ENCODE assay signal across 17 cellular contexts in genomic region chr2:68216454-68217310, GRCh38. TPM values are rescaled to one million over a fixed set of nuclear protein-coding genes. Genes with fewer than 3 reads are reported as not detected.
A peak's percentile ranks its signal among the peaks of the same experiment; 100 is the strongest.
DNase-seq lines count a peak whose midpoint lies in the region; ATAC-seq and TF ChIP-seq lines count a peak whose summit lies in the region.
"Had no signal": no experiment of that assay in that cellular context is flagged by ENCODE, and none has a peak within 500 bp of the region (broad histone marks: within the 10 kb centered on the region; RNA-seq: fewer than 3 reads in every experiment).

No MANE protein-coding gene starts in this region.

- peak overlapping the region in 5 of 7 donors; percentile 9 to 77 (median 28) for H3K27ac Mint-ChIP-seq in CD4-positive, alpha-beta memory T cell
- H3K27ac Mint-ChIP-seq in mesothelial cell of epicardium, result peak overlapping the region; percentile 90
- H3K27ac Mint-ChIP-seq: activated CD4-positive, alpha-beta T cell treated with anti-CD3 and anti-CD28 coated beads for 36 hours; dendritic cell treated with granulocyte-macrophage colony-stimulating factor and Interleukin-4, amounts not matched to agents 40 ng/mL and 50 ng/mL, for 4 days had no signal

- H3K27me3 Mint-ChIP-seq in CD4-positive, alpha-beta memory T cell, result no peaks in the 10 kb centered on the region
- H3K27me3 Mint-ChIP-seq in mesothelial cell of epicardium (ENCODE audit: low read depth), result no peaks in the 10 kb centered on the region
- H3K27me3 Mint-ChIP-seq: activated CD4-positive, alpha-beta T cell treated with anti-CD3 and anti-CD28 coated beads for 36 hours; CD8-positive, alpha-beta memory T cell; dendritic cell treated with granulocyte-macrophage colony-stimulating factor and Interleukin-4, amounts not matched to agents 40 ng/mL and 50 ng/mL, for 4 days had no signal

- CTCF ChIA-PET in CD4-positive, alpha-beta memory T cell (lab: Charles Lee; ENCODE audit: partially characterized antibody), result interaction anchor here (1.0 to 3.3 kb wide), 5 partner anchors 9 to 68 kb away, joined by 3 to 20 read pairs (median 3); no protein-coding TSS in a partner anchor
- CTCF ChIA-PET in A673 (lab: Charles Lee), result no interaction called here

- peaks cover 14% of the 10 kb centered on the region for H4K20me1 ChIP-seq in GM23248 (ENCODE audit: insufficient read depth)
- H4K20me1 ChIP-seq in SU-DHL-6 (ENCODE audit: low read depth, low read length), result peaks cover 33% of the 10 kb centered on the region; the same call in 1 of the 2 replicates

- no peaks in the 10 kb centered on the region for H3F3A ChIP-seq in GM23248 (ENCODE audit: insufficient read depth)
- H3F3A ChIP-seq in SU-DHL-6 (ENCODE audit: insufficient read depth), result peaks cover 15% of the 10 kb centered on the region

- H3K9ac ChIP-seq in GM23248 (no peak overlapping the region), SU-DHL-6 (ENCODE audit: low read length) (no peak overlapping the region)

- peak overlapping the region in 1 of 8 donors; percentile 73 for H3K4me3 Mint-ChIP-seq in CD4-positive, alpha-beta memory T cell
- H3K4me3 Mint-ChIP-seq in mesothelial cell of epicardium, result no peak overlapping the region
- H3K4me3 Mint-ChIP-seq: activated CD4-positive, alpha-beta T cell treated with anti-CD3 and anti-CD28 coated beads for 36 hours; dendritic cell treated with granulocyte-macrophage colony-stimulating factor and Interleukin-4, amounts not matched to agents 40 ng/mL and 50 ng/mL, for 4 days had no signal

- peaks cover 77% of the 10 kb centered on the region for H3K4me1 ChIP-seq in CD4-positive, alpha-beta memory T cell (ENCODE audit: insufficient read depth, low read length)
- H3K4me1 ChIP-seq in GM23248 (ENCODE audit: insufficient read depth) (peaks cover 18% of the 10 kb centered on the region), A673 (ENCODE audit: insufficient read depth, low read length, poor library complexity, severe bottlenecking) (peaks cover 24% of the 10 kb centered on the region)

- H3K9me3 Mint-ChIP-seq in CD4-positive, alpha-beta memory T cell, result peaks cover 0 to 2% (median 0%) of the 10 kb centered on the region in 8 donors
- peaks cover 13% of the 10 kb centered on the region for H3K9me3 Mint-ChIP-seq in mesothelial cell of epicardium
- H3K9me3 Mint-ChIP-seq: CD8-positive, alpha-beta memory T cell; dendritic cell treated with granulocyte-macrophage colony-stimulating factor and Interleukin-4, amounts not matched to agents 40 ng/mL and 50 ng/mL, for 4 days had no signal

- H3K27ac ChIP-seq in CD4-positive, alpha-beta memory T cell (ENCODE audit: low read depth, low read length), result no peak overlapping the region
- H3K27ac ChIP-seq in GM23248 (peak overlapping the region; percentile 21), SU-DHL-6 (ENCODE audit: low read depth, low read length) (no peak overlapping the region), A673 (ENCODE audit: low read depth, low read length, poor library complexity, severe bottlenecking) (no peak overlapping the region)
- H3K27ac ChIP-seq: gastroesophageal sphincter, neutrophil had no signal

- peaks cover 17% of the 10 kb centered on the region for H3K36me3 ChIP-seq in CD4-positive, alpha-beta memory T cell (ENCODE audit: insufficient read depth, low read length)
- no peaks in the 10 kb centered on the region for H3K36me3 ChIP-seq in GM23248 (ENCODE audit: low read depth)
- H3K36me3 ChIP-seq in SU-DHL-6 (ENCODE audit: low read length), result peaks cover 8% of the 10 kb centered on the region; the same call in 1 of the 2 replicates
- H3K36me3 ChIP-seq in A673 (ENCODE audit: insufficient read depth, low read length, poor library complexity, severe bottlenecking), result peaks cover 11% of the 10 kb centered on the region

- no peak for DNase-seq in CD4-positive, alpha-beta memory T cell
- peak; percentile 58 for DNase-seq in GM23248
- no peak for DNase-seq in mesothelial cell of epicardium (ENCODE audit: low spot score in 2 of 2, unreplicated experiment in 2 of 2)
- no peak for DNase-seq in A673 (ENCODE audit: low spot score)
- DNase-seq: activated CD4-positive, alpha-beta T cell treated with anti-CD3 and anti-CD28 coated beads for 36 hours; activated naive CD4-positive, alpha-beta T cell treated with Interleukin-2 at 50 U/mL for 16 hours; CD8-positive, alpha-beta memory T cell; left cardiac atrium; NCI-H1092; NCI-H524 treated with DMSO at 0.1 percent for 48 hours had no signal

- peak overlapping the region; percentile 40 for H3K4me2 ChIP-seq in GM23248 (ENCODE audit: unreplicated experiment)
- peak overlapping the region; percentile 22 for H3K4me2 ChIP-seq in SU-DHL-6 (ENCODE audit: low read depth, low read length, poor library complexity, severe bottlenecking)

- POLR2A ChIA-PET in CD4-positive, alpha-beta memory T cell (lab: Charles Lee; ENCODE audit: partially characterized antibody), result interaction anchor here (1.2 kb wide), 1 partner anchor 20 kb away, joined by 4 read pairs; no protein-coding TSS in a partner anchor
- POLR2A ChIA-PET in A673 (lab: Charles Lee; ENCODE audit: low non-redundant PET), result no interaction called here

- H3K4me1 Mint-ChIP-seq in CD4-positive, alpha-beta memory T cell, result peaks cover 51 to 90% (median 71%) of the 10 kb centered on the region in 4 donors
- peaks cover 49% of the 10 kb centered on the region for H3K4me1 Mint-ChIP-seq in mesothelial cell of epicardium

- ATAC-seq in HG03095 (IDR thresholded peaks at IDR 0.05; ENCODE audit: unreplicated experiment), result no peak
- no peak for ATAC-seq in HG02642 (IDR thresholded peaks at IDR 0.05; ENCODE audit: poor library complexity, unreplicated experiment)
- ATAC-seq in HG03521 (IDR thresholded peaks at IDR 0.05; ENCODE audit: unreplicated experiment), result no peak
- ATAC-seq: activated CD4-positive, alpha-beta T cell treated with anti-CD3 and anti-CD28 coated beads for 36 hours; gastroesophageal sphincter; left cardiac atrium had no signal

- in situ Hi-C loops in GM23248 (cut with MboI), result no loop called here

- 29 to 30% methylated on average over 2 of the region's 2 CpGs for WGBS in GM23248 (ENCODE audit: low coverage in 1 of 2, low lambda C conversion rate in 2 of 2, missing lambda C conversion rate in 2 of 2), 2 experiments

- no peak overlapping the region for H2AFZ ChIP-seq in GM23248
- no peak overlapping the region for H2AFZ ChIP-seq in SU-DHL-6 (ENCODE audit: low read depth, low read length, severe bottlenecking)

- intact Hi-C loops in CD4-positive, alpha-beta memory T cell (cut with micrococcal nuclease), result no loop called here
- intact Hi-C loops in A673 (cut with micrococcal nuclease; ENCODE audit: unreplicated experiment), result no loop called here

- BruUV-seq in A673 (replicated peaks; lab: Mats Ljungman, UMichigan), result no TSS peak

- peaks cover 9 to 50% of the 10 kb centered on the region in 2 donors for H3K36me3 Mint-ChIP-seq in CD4-positive, alpha-beta memory T cell
- H3K36me3 Mint-ChIP-seq in mesothelial cell of epicardium, result peaks cover 31% of the 10 kb centered on the region

- no peaks in the 10 kb centered on the region for H3K9me3 ChIP-seq in CD4-positive, alpha-beta memory T cell (ENCODE audit: control insufficient read depth in 1 of 2, low read length in 2 of 2)
- no peaks in the 10 kb centered on the region for H3K9me3 ChIP-seq in GM23248 (ENCODE audit: low read depth)
- no peaks in the 10 kb centered on the region for H3K9me3 ChIP-seq in SU-DHL-6 (ENCODE audit: insufficient read depth, low read length)
- peaks cover 5% of the 10 kb centered on the region for H3K9me3 ChIP-seq in A673 (ENCODE audit: low read depth, low read length, poor library complexity, severe bottlenecking)
- H3K9me3 ChIP-seq: gastroesophageal sphincter, neutrophil had no signal

- peaks cover 100% of the 10 kb centered on the region for H3K79me2 ChIP-seq in GM23248 (ENCODE audit: insufficient read depth)
- H3K79me2 ChIP-seq in SU-DHL-6 (ENCODE audit: insufficient read depth, low read length), result peaks cover 100% of the 10 kb centered on the region

- no peaks in the 10 kb centered on the region for H3K9me2 ChIP-seq in GM23248 (ENCODE audit: insufficient read depth)
- no peaks in the 10 kb centered on the region for H3K9me2 ChIP-seq in SU-DHL-6 (replicated peaks; ENCODE audit: insufficient read depth, low read length)

- no peak overlapping the region for H3K4me3 ChIP-seq in CD4-positive, alpha-beta memory T cell (ENCODE audit: low read length in 2 of 2)
- H3K4me3 ChIP-seq in GM23248 (no peak overlapping the region), SU-DHL-6 (ENCODE audit: insufficient read depth, low read length, poor library complexity, severe bottlenecking) (no peak overlapping the region), A673 (ENCODE audit: low read depth, low read length, poor library complexity, severe bottlenecking) (no peak overlapping the region)
- H3K4me3 ChIP-seq: gastroesophageal sphincter had no signal

- H3K27me3 ChIP-seq in CD4-positive, alpha-beta memory T cell (ENCODE audit: insufficient read depth, low read length), result no peaks in the 10 kb centered on the region
- H3K27me3 ChIP-seq in GM23248 (replicated peaks; ENCODE audit: insufficient read depth) (no peaks in the 10 kb centered on the region), SU-DHL-6 (ENCODE audit: low read length) (no peaks in the 10 kb centered on the region), A673 (replicated peaks; ENCODE audit: insufficient read depth, low read depth, low read length, poor library complexity) (no peaks in the 10 kb centered on the region)
- H3K27me3 ChIP-seq: gastroesophageal sphincter, neutrophil had no signal

- TF ChIP-seq CTCF in SU-DHL-6 (IDR thresholded peaks at IDR 0.05; ENCODE audit: insufficient read depth, low read length, poor library complexity, severe bottlenecking) (no peak), mesothelial cell of epicardium (IDR thresholded peaks at IDR 0.05; ENCODE audit: unreplicated experiment) (no peak), A673 (conservative IDR thresholded peaks at IDR 0.05; ENCODE audit: low read depth, low read length) (no peak)

RNA-seq across cellular contexts. Expression of gene PPP3R1, which starts 35.6 kb away (rescaled TPM):
- 10 to 100 TPM; 74.8 to 76.8 TPM for total RNA-seq in CD4-positive, alpha-beta memory T cell
- polyA plus RNA-seq in CD4-positive, alpha-beta memory T cell, result 1 to 10 TPM; 3.9 to 5.4 TPM
- 17.7 and 19.0 TPM in 2 replicates for total RNA-seq in GM23248 (2014; rRNA removed; shearing (Covaris generic))
- polyA plus RNA-seq in GM23248 (2016; fragmentation: Nextera tagmentation; extraction: Ambion mirVana), result 3.8 and 4.0 TPM in 2 replicates
- total RNA-seq in mesothelial cell of epicardium (58.2 to 64.6 TPM (median 62.8 TPM) in 3 replicates), A673 (2021) (83.8 and 86.0 TPM in 2 replicates)

RNA-seq across cellular contexts. Expression of gene PNO1, which starts 59.0 kb away (rescaled TPM):
- 10 to 100 TPM in 1 of 2 experiments, 1 to 10 TPM in 1; 8.7 to 11.3 TPM for total RNA-seq in CD4-positive, alpha-beta memory T cell
- 10 to 100 TPM; 18.9 to 26.1 TPM for polyA plus RNA-seq in CD4-positive, alpha-beta memory T cell
- 12.6 and 14.5 TPM in 2 replicates for total RNA-seq in GM23248 (2014; rRNA removed; shearing (Covaris generic))
- polyA plus RNA-seq in GM23248 (2016; fragmentation: Nextera tagmentation; extraction: Ambion mirVana), result 22.5 and 23.3 TPM in 2 replicates
- total RNA-seq in mesothelial cell of epicardium, result 14.0 to 15.2 TPM (median 14.2 TPM) in 3 replicates
- 37.1 and 46.0 TPM in 2 replicates for total RNA-seq in A673 (2021)
